Comparison of ENCODE assay signal across 8 cellular contexts in genomic region chr11:28110108-28110838, GRCh38. TPM values are rescaled to one million over a fixed set of nuclear protein-coding genes. Genes with fewer than 3 reads are reported as not detected.
A peak's percentile ranks its signal among the peaks of the same experiment; 100 is the strongest.
DNase-seq lines count a peak whose midpoint lies in the region; ATAC-seq and TF ChIP-seq lines count a peak whose summit lies in the region.

No MANE protein-coding gene starts in this region.

- ATAC-seq in GM19328 (IDR thresholded peaks at IDR 0.05; ENCODE audit: unreplicated experiment) (peak; percentile 36), HG03520 (IDR thresholded peaks at IDR 0.05; ENCODE audit: unreplicated experiment) (peak; percentile 22)

- no peaks in the 10 kb centered on the region for H3K9me3 ChIP-seq in endodermal cell (ENCODE audit: control insufficient read depth, low read length)
- H3K9me3 ChIP-seq in mesodermal cell (ENCODE audit: control insufficient read depth, low read length): no peaks in the 10 kb centered on the region

- peaks cover 16% of the 10 kb centered on the region for H3K4me1 Mint-ChIP-seq in endodermal cell

- peak overlapping the region; percentile 95 for H3K27ac Mint-ChIP-seq in endodermal cell

- H3K4me3 Mint-ChIP-seq in endodermal cell: peak overlapping the region; percentile 96

- no peaks in the 10 kb centered on the region for H3K27me3 Mint-ChIP-seq in endodermal cell (ENCODE audit: insufficient read depth)

- H3K4me1 ChIP-seq in endodermal cell (ENCODE audit: control insufficient read depth, insufficient read depth, low read length) (peaks cover 4% of the 10 kb centered on the region), mesodermal cell (ENCODE audit: control insufficient read depth, insufficient read depth, low read length, poor library complexity, severe bottlenecking) (peaks cover 12% of the 10 kb centered on the region)

- WGBS in endodermal cell (ENCODE audit: insufficient coverage in 1 of 2, insufficient read length in 1 of 2), 2 experiments: 0% methylated on average over 22 to 31 of the region's 31 CpGs
- 1% methylated on average over 19 to 20 of the region's 31 CpGs for WGBS in mesodermal cell (ENCODE audit: insufficient coverage in 2 of 2), 2 experiments

- peaks cover 12% of the 10 kb centered on the region for H3K36me3 Mint-ChIP-seq in endodermal cell (ENCODE audit: low read depth)

- no peak for TF ChIP-seq CTCF in endodermal cell (conservative IDR thresholded peaks at IDR 0.05)

- peak; percentile 69 for DNase-seq in CD1c-positive myeloid dendritic cell (ENCODE audit: extremely low spot score)
- peak; percentile 39 to 55 for DNase-seq in NOMO-1 (lab: John Stamatoyannopoulos, UW; ENCODE audit: unreplicated experiment in 2 of 2)
- DNase-seq in activated CD8-positive, alpha-beta memory T cell treated with anti-CD3 and anti-CD28 coated beads for 48 hours (ENCODE audit: low read depth in 2 of 3, low spot score in 2 of 3): peak; percentile 16 to 37 (median 25)
- DNase-seq in endodermal cell: peak; percentile 89
- peak; percentile 16 to 27 for DNase-seq in stimulated activated CD8-positive, alpha-beta memory T cell treated with anti-CD3 and anti-CD28 coated beads, Interleukin-15, amount 100 ng/mL, for 4 hours (ENCODE audit: low read depth in 2 of 2)

- H3K4me3 ChIP-seq in endodermal cell (ENCODE audit: low read length) (peak overlapping the region; percentile 99), mesodermal cell (ENCODE audit: extremely low read depth, insufficient read depth, low read length, poor library complexity, severe bottlenecking) (peak overlapping the region; percentile 70)

- H3K36me3 ChIP-seq in endodermal cell (ENCODE audit: control insufficient read depth, insufficient read depth, low read length) (peaks cover 10% of the 10 kb centered on the region), mesodermal cell (ENCODE audit: control insufficient read depth, insufficient read depth, low read length) (peaks cover 16% of the 10 kb centered on the region)

- no peaks in the 10 kb centered on the region for H3K27me3 ChIP-seq in endodermal cell (ENCODE audit: control insufficient read depth, insufficient read depth, low read length, poor library complexity, severe bottlenecking)

- H3K9ac ChIP-seq in endodermal cell (ENCODE audit: extremely low read depth, low read length, poor library complexity, severe bottlenecking): peak overlapping the region; percentile 81

- peak overlapping the region; percentile 8 for H3K27ac ChIP-seq in endodermal cell (ENCODE audit: low read depth, low read length)
- H3K27ac ChIP-seq in mesodermal cell (ENCODE audit: low read depth, low read length, severe bottlenecking): peak overlapping the region; percentile 83

- H3K9me3 Mint-ChIP-seq in endodermal cell: no peaks in the 10 kb centered on the region

RNA-seq across cellular contexts. Expression of gene METTL15, which starts 2.1 kb away (rescaled TPM):
- total RNA-seq in endodermal cell: 10 to 100 TPM; 17.1 to 20.4 TPM
- 10.7 TPM for polyA plus RNA-seq in endodermal cell (2013, experiment 1 of 2)
- 13.1 TPM for polyA plus RNA-seq in endodermal cell (2013, experiment 2 of 2)
- 12.9 TPM for polyA plus RNA-seq in mesodermal cell (2013, experiment 1 of 2)
- 15.5 TPM for polyA plus RNA-seq in mesodermal cell (2013, experiment 2 of 2)

RNA-seq across cellular contexts. Expression of gene KIF18A, which starts 2.3 kb away (rescaled TPM):
- 10 to 100 TPM; 17.7 to 24.4 TPM for total RNA-seq in endodermal cell
- polyA plus RNA-seq in endodermal cell (2013, experiment 1 of 2): 24.4 TPM
- 29.5 TPM for polyA plus RNA-seq in endodermal cell (2013, experiment 2 of 2)
- 18.2 TPM for polyA plus RNA-seq in mesodermal cell (2013, experiment 1 of 2)
- 24.3 TPM for polyA plus RNA-seq in mesodermal cell (2013, experiment 2 of 2)

Comparison
In these comparisons a context has a peak if more than half of its experiments do, and no peak if none do; other contexts are left out.
1. Peak in every context shown above with its lines: DNase-seq, ATAC-seq, H3K4me3 ChIP-seq and H3K27ac ChIP-seq.
2. DNase-seq: peak in every context shown above with its lines; median percentile 89 in endodermal cell; 69 in CD1c-positive myeloid dendritic cell; 47 in NOMO-1; 25 in activated CD8-positive, alpha-beta memory T cell treated with anti-CD3 and anti-CD28 coated beads for 48 hours; 22 in stimulated activated CD8-positive, alpha-beta memory T cell treated with anti-CD3 and anti-CD28 coated beads, Interleukin-15, amount 100 ng/mL, for 4 hours.